In the genomic region with DNA sequence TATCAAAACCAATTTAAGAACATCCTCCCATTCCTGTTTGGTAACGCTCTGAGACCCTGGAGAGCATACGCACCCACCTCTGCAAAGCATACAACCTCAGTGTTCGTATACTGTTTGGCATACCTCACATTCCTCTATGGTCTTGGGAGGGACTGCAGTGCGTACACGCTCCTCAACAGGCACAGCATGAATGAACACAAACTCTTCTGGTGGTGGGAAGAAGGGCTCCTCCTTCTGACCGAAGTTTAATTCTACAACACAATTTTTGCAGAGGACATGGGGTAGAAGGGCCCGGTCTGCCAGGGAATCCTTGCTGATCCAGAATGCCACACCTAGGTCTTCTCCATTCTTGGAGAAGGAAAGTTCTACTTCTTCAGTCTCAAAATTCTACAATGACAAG, we compare ENCODE assay signal across 9 cellular contexts. TPM values are rescaled to one million over a fixed set of nuclear protein-coding genes. Genes with fewer than 3 reads are reported as not detected.
DNase-seq lines count a peak whose midpoint lies in the region; ATAC-seq, FAIRE-seq and TF ChIP-seq lines count a peak whose summit lies in the region.
"Had no signal": no experiment of that assay in that cellular context is flagged by ENCODE, and none has a peak within 500 bp of the region (broad histone marks: within the 10 kb centered on the region; RNA-seq: fewer than 3 reads in every experiment).

No MANE protein-coding gene starts in this region.

- no peak overlapping the region for H3K9ac ChIP-seq in GM12878 (ENCODE audit: control insufficient read depth, insufficient read depth, low read length)

- ATAC-seq in GM12878 (no peak), GM21825 (IDR thresholded peaks at IDR 0.05; ENCODE audit: unreplicated experiment) (no peak)

- TF ChIP-seq CTCF in D721Med (IDR thresholded peaks at IDR 0.05; ENCODE audit: insufficient read depth, missing control alignments) (peak; percentile 14), GM12878 (IDR thresholded peaks at IDR 0.05 in 2 of 3, conservative IDR thresholded peaks at IDR 0.05 in 1 of 3; ENCODE audit: control insufficient read depth in 2 of 3, extremely low read depth in 1 of 3, insufficient read depth in 1 of 3, low read depth in 3 of 3, low read length in 3 of 3) (no peak)

- POLR2A ChIA-PET in GM12878 (lab: Charles Lee): no interaction called here

- DNase-seq in D721Med (ENCODE audit: insufficient read length, low spot score) (no peak), HuH-7 (ENCODE audit: low spot score) (peak; percentile 29), GM12878 (ENCODE audit: low read depth, low spot score) (no peak), lung microvascular endothelial cell (ENCODE audit: low read depth in 2 of 2) (peak; percentile 19 to 31), COLO668 (lab: John Stamatoyannopoulos, UW; ENCODE audit: unreplicated experiment) (no peak)
- no peak for DNase-seq in effector memory CD4-positive, alpha-beta T cell
- DNase-seq: esophagus squamous epithelium had no signal

- SMC1A ChIA-PET in GM12878 (lab: Charles Lee; ENCODE audit: uncharacterized antibody, unreplicated experiment): no interaction called here

- intact Hi-C loops in GM12878 (cut with micrococcal nuclease; ENCODE audit: unreplicated experiment): no loop called here

- H3K27ac ChIP-seq in GM12878 (ENCODE audit: control insufficient read depth, insufficient read depth): no peak overlapping the region
- no peak overlapping the region for H3K27ac ChIP-seq in effector memory CD4-positive, alpha-beta T cell (ENCODE audit: insufficient read depth, low read length, poor library complexity, severe bottlenecking)
- H3K27ac ChIP-seq: esophagus squamous epithelium had no signal

- WGBS in GM12878 (ENCODE audit: insufficient coverage, insufficient replicate concordance, low lambda C conversion rate, missing lambda C conversion rate): 91% methylated on average over 7 of the region's 7 CpGs

- no peak for FAIRE-seq in D721Med (lab: Jason Lieb, UNC)
- no peak for FAIRE-seq in GM12878 (lab: Jason Lieb, UNC)

- no peaks in the 10 kb centered on the region; the same call in 1 of the 2 replicates for H3K4me1 ChIP-seq in GM12878 (ENCODE audit: control insufficient read depth, insufficient read depth, low read length)
- peaks cover 20% of the 10 kb centered on the region for H3K4me1 ChIP-seq in effector memory CD4-positive, alpha-beta T cell (ENCODE audit: control insufficient read depth, insufficient read depth, low read length, poor library complexity, severe bottlenecking)

- no peak overlapping the region for H3K4me3 ChIP-seq in GM12878
- no peak overlapping the region for H3K4me3 ChIP-seq in effector memory CD4-positive, alpha-beta T cell (ENCODE audit: insufficient read depth, low read depth, low read length, poor library complexity, severe bottlenecking)
- H3K4me3 ChIP-seq: esophagus squamous epithelium had no signal

- TF ChIP-seq POLR2A in GM12878 (IDR thresholded peaks at IDR 0.05; ENCODE audit: low read depth, low read length): no peak

- H3K27me3 ChIP-seq in GM12878 (replicated peaks in 1 of 2; ENCODE audit: control insufficient read depth in 2 of 2, insufficient read depth in 2 of 2, low read length in 1 of 2): no peaks in the 10 kb centered on the region
- no peaks in the 10 kb centered on the region for H3K27me3 ChIP-seq in effector memory CD4-positive, alpha-beta T cell (replicated peaks; ENCODE audit: control insufficient read depth, insufficient read depth, low read length, poor library complexity, severe bottlenecking)
- H3K27me3 ChIP-seq: esophagus squamous epithelium had no signal

- no peaks in the 10 kb centered on the region for H3K9me3 ChIP-seq in GM12878 (replicated peaks; ENCODE audit: control insufficient read depth, insufficient read depth, low read length)
- no peaks in the 10 kb centered on the region for H3K9me3 ChIP-seq in effector memory CD4-positive, alpha-beta T cell (ENCODE audit: control insufficient read depth, low read length)
- H3K9me3 ChIP-seq: esophagus squamous epithelium had no signal

- no peak for TF ChIP-seq RAD21 in GM12878 (IDR thresholded peaks at IDR 0.05; ENCODE audit: insufficient read depth, low read depth, low read length)

- no peak for TF ChIP-seq EP300 in GM12878 (IDR thresholded peaks at IDR 0.05; ENCODE audit: borderline replicate concordance in 1 of 2, control insufficient read depth in 1 of 2, low read depth in 2 of 2, low read length in 2 of 2)

- H3K79me2 ChIP-seq in GM12878 (ENCODE audit: control insufficient read depth, insufficient read depth, low read length): peaks cover 59% of the 10 kb centered on the region

- peaks cover 11% of the 10 kb centered on the region for H4K20me1 ChIP-seq in GM12878 (ENCODE audit: control insufficient read depth, insufficient read depth)

- in situ Hi-C loops in GM12878 (cut with MboI): no loop called here

- RAD21 ChIA-PET in GM12878 (lab: Charles Lee; ENCODE audit: unreplicated experiment): no interaction called here

- TSS peak; percentile 58 for BruUV-seq in GM12878 (replicated peaks; lab: Mats Ljungman, UMichigan)

- peaks cover 15 to 68% of the 10 kb centered on the region in 2 experiments for H3K36me3 ChIP-seq in GM12878 (ENCODE audit: control insufficient read depth in 2 of 2, insufficient read depth in 2 of 2, low read length in 1 of 2)
- peaks cover 66% of the 10 kb centered on the region for H3K36me3 ChIP-seq in effector memory CD4-positive, alpha-beta T cell (ENCODE audit: control insufficient read depth, insufficient read depth, low read length)

- no peak overlapping the region for H2AFZ ChIP-seq in GM12878 (ENCODE audit: control insufficient read depth, low read depth, low read length)

- no peak overlapping the region for H3K4me2 ChIP-seq in GM12878 (ENCODE audit: control insufficient read depth, insufficient read depth)

- CTCF ChIA-PET in GM12878 (lab: Yijun Ruan, JAX): interaction anchor here (1.3 to 2.1 kb wide), 2 partner anchors 13 to 64 kb away, joined by 3 to 6 read pairs; no protein-coding TSS in a partner anchor

RNA-seq across cellular contexts. Expression of a gene that starts 5.3 kb away (rescaled TPM):
- total RNA-seq in GM12878 (2013; cell fraction: nucleolus; rRNA removed): 50.6 and 53.9 TPM in 2 replicates
- 6.6 and 8.8 TPM in 2 replicates for total RNA-seq in GM12878 (2014; rRNA removed)
- total RNA-seq in GM12878 (2014; rRNA removed; fragmentation: Illumina TruSeq; extraction: Trizol): 21.1 and 22.7 TPM in 2 replicates
- 47.9 and 50.5 TPM in 2 replicates for total RNA-seq in GM12878 (2021)
- polyA plus RNA-seq in GM12878 (2011; ENCODE audit: low read depth): 27.5 TPM
- 23.7 and 29.8 TPM in 2 replicates for polyA plus RNA-seq in GM12878 (2011; rRNA removed)
- 15.8 and 19.0 TPM in 2 replicates for polyA plus RNA-seq in GM12878 (2011; cell fraction: cytosol; rRNA removed)
- 27.0 and 40.2 TPM in 2 replicates for polyA plus RNA-seq in GM12878 (2011; cell fraction: nucleus; rRNA removed)
- polyA plus RNA-seq in GM12878 (2012): 52.9 and 61.7 TPM in 2 replicates
- polyA plus RNA-seq in GM12878 (2014; fragmentation: Illumina TruSeq; extraction: Trizol): 72.2 and 73.7 TPM in 2 replicates
- 1 to 10 TPM; 1.6 to 7.4 TPM for polyA plus RNA-seq in GM12878 (2014; fragmentation: Nextera tagmentation; extraction: Ambion mirVana)
- 39.9 and 43.9 TPM in 2 replicates for polyA plus RNA-seq in GM12878 (2014; rRNA removed)
- 1 to 10 TPM; 2.6 to 2.7 TPM for polyA plus RNA-seq in GM12878 (2016; fragmentation: Nextera tagmentation; extraction: Ambion mirVana)
- polyA minus RNA-seq in GM12878 (2011; rRNA and poly(A)+ RNA removed): 23.3 and 25.3 TPM in 2 replicates
- polyA minus RNA-seq in GM12878 (2011; cell fraction: cytosol; rRNA and poly(A)+ RNA removed): 10.6 and 13.2 TPM in 2 replicates
- 13.5 and 26.4 TPM in 2 replicates for polyA minus RNA-seq in GM12878 (2011; cell fraction: nucleus; rRNA and poly(A)+ RNA removed)
- 7.0 and 9.7 TPM in 2 replicates for total RNA-seq in lung microvascular endothelial cell

RNA-seq across cellular contexts. Expression of a gene that starts 6.3 kb away (rescaled TPM):
- total RNA-seq in GM12878 (2013; cell fraction: nucleolus; rRNA removed): 37.4 and 54.4 TPM in 2 replicates
- total RNA-seq in GM12878 (2014; rRNA removed) (51.6 and 55.5 TPM in 2 replicates), GM12878 (2014; rRNA removed; fragmentation: Illumina TruSeq; extraction: Trizol) (45.3 and 52.5 TPM in 2 replicates), GM12878 (2021) (40.4 and 42.0 TPM in 2 replicates), lung microvascular endothelial cell (23.4 and 24.6 TPM in 2 replicates)
- polyA plus RNA-seq in GM12878 (2011; ENCODE audit: low read depth): 24.2 TPM
- polyA plus RNA-seq in GM12878 (2011; rRNA removed) (62.9 and 71.2 TPM in 2 replicates), GM12878 (2014; fragmentation: Illumina TruSeq; extraction: Trizol) (53.6 and 62.0 TPM in 2 replicates), GM12878 (2014; fragmentation: Nextera tagmentation; extraction: Ambion mirVana) (10 to 100 TPM; 60.9 to 72.3 TPM), GM12878 (2014; rRNA removed) (47.1 and 47.3 TPM in 2 replicates), GM12878 (2016; fragmentation: Nextera tagmentation; extraction: Ambion mirVana) (10 to 100 TPM; 48.7 to 49.2 TPM)
- polyA plus RNA-seq in GM12878 (2011; cell fraction: cytosol; rRNA removed): 53.8 and 56.3 TPM in 2 replicates
- 39.6 and 50.1 TPM in 2 replicates for polyA plus RNA-seq in GM12878 (2011; cell fraction: nucleus; rRNA removed)
- polyA plus RNA-seq in GM12878 (2012): 42.2 and 55.8 TPM in 2 replicates
- polyA minus RNA-seq in GM12878 (2011; rRNA and poly(A)+ RNA removed): 29.7 and 41.3 TPM in 2 replicates
- polyA minus RNA-seq in GM12878 (2011; cell fraction: cytosol; rRNA and poly(A)+ RNA removed): 15.9 and 18.3 TPM in 2 replicates
- polyA minus RNA-seq in GM12878 (2011; cell fraction: nucleus; rRNA and poly(A)+ RNA removed): 11.4 and 18.6 TPM in 2 replicates

RNA-seq across cellular contexts. Expression of a gene that starts 14.5 kb away (rescaled TPM):
- total RNA-seq in GM12878 (2013; cell fraction: nucleolus; rRNA removed): not detected in 2 replicates
- total RNA-seq in GM12878 (2014; rRNA removed): not detected in 2 replicates
- not detected in 2 replicates for total RNA-seq in GM12878 (2014; rRNA removed; fragmentation: Illumina TruSeq; extraction: Trizol)
- total RNA-seq in GM12878 (2021): not detected in 2 replicates
- polyA plus RNA-seq in GM12878 (2011; ENCODE audit: low read depth): 0.81 TPM
- polyA plus RNA-seq in GM12878 (2011; rRNA removed): not detected in 2 replicates
- 0.10 TPM in 1 of 2 replicates, not detected in the other for polyA plus RNA-seq in GM12878 (2011; cell fraction: cytosol; rRNA removed)
- 0.13 TPM in 1 of 2 replicates, not detected in the other for polyA plus RNA-seq in GM12878 (2011; cell fraction: nucleus; rRNA removed)
- 0.18 and 0.55 TPM in 2 replicates for polyA plus RNA-seq in GM12878 (2012)
- 0.57 TPM in 1 of 2 replicates, not detected in the other for polyA plus RNA-seq in GM12878 (2014; fragmentation: Illumina TruSeq; extraction: Trizol)
- under 1 TPM; 0.27 to 0.42 TPM for polyA plus RNA-seq in GM12878 (2014; fragmentation: Nextera tagmentation; extraction: Ambion mirVana)
- polyA plus RNA-seq in GM12878 (2014; rRNA removed): not detected in 2 replicates
- under 1 TPM; 0.62 to 0.83 TPM for polyA plus RNA-seq in GM12878 (2016; fragmentation: Nextera tagmentation; extraction: Ambion mirVana)
- polyA minus RNA-seq in GM12878 (2011; rRNA and poly(A)+ RNA removed): not detected in 2 replicates
- polyA minus RNA-seq in GM12878 (2011; cell fraction: cytosol; rRNA and poly(A)+ RNA removed): not detected in 2 replicates
- not detected in 2 replicates for polyA minus RNA-seq in GM12878 (2011; cell fraction: nucleus; rRNA and poly(A)+ RNA removed)
- total RNA-seq in lung microvascular endothelial cell: not detected in 2 replicates
- total RNA-seq: esophagus squamous epithelium, mononuclear cell had no signal

RNA-seq across cellular contexts. Expression of a gene that starts 14.8 kb away (rescaled TPM):
- total RNA-seq in GM12878 (2013; cell fraction: nucleolus; rRNA removed): 23.5 and 29.0 TPM in 2 replicates
- 21.7 and 24.3 TPM in 2 replicates for total RNA-seq in GM12878 (2014; rRNA removed)
- total RNA-seq in GM12878 (2014; rRNA removed; fragmentation: Illumina TruSeq; extraction: Trizol): 20.3 and 21.5 TPM in 2 replicates
- total RNA-seq in GM12878 (2021): 22.9 and 28.9 TPM in 2 replicates
- 39.4 TPM for polyA plus RNA-seq in GM12878 (2011; ENCODE audit: low read depth)
- 7.6 and 16.5 TPM in 2 replicates for polyA plus RNA-seq in GM12878 (2011; rRNA removed)
- 41.4 and 49.7 TPM in 2 replicates for polyA plus RNA-seq in GM12878 (2011; cell fraction: cytosol; rRNA removed)
- 49.3 and 67.8 TPM in 2 replicates for polyA plus RNA-seq in GM12878 (2011; cell fraction: nucleus; rRNA removed)
- 24.7 and 26.2 TPM in 2 replicates for polyA plus RNA-seq in GM12878 (2012)
- 10.6 and 17.1 TPM in 2 replicates for polyA plus RNA-seq in GM12878 (2014; fragmentation: Illumina TruSeq; extraction: Trizol)
- 10 to 100 TPM; 12.3 to 34.4 TPM for polyA plus RNA-seq in GM12878 (2014; fragmentation: Nextera tagmentation; extraction: Ambion mirVana)
- 21.9 and 24.2 TPM in 2 replicates for polyA plus RNA-seq in GM12878 (2014; rRNA removed)
- 10 to 100 TPM; 55.7 to 57.9 TPM for polyA plus RNA-seq in GM12878 (2016; fragmentation: Nextera tagmentation; extraction: Ambion mirVana)
- 36.9 and 38.8 TPM in 2 replicates for polyA minus RNA-seq in GM12878 (2011; rRNA and poly(A)+ RNA removed)
- polyA minus RNA-seq in GM12878 (2011; cell fraction: cytosol; rRNA and poly(A)+ RNA removed): 12.4 and 22.4 TPM in 2 replicates
- polyA minus RNA-seq in GM12878 (2011; cell fraction: nucleus; rRNA and poly(A)+ RNA removed): 15.7 and 30.1 TPM in 2 replicates
- 17.7 and 26.4 TPM in 2 replicates for total RNA-seq in lung microvascular endothelial cell

RNA-seq across cellular contexts. Expression of a gene that starts 32.0 kb away (rescaled TPM):
- 9.0 and 10.2 TPM in 2 replicates for total RNA-seq in GM12878 (2013; cell fraction: nucleolus; rRNA removed)
- total RNA-seq in GM12878 (2014; rRNA removed) (7.7 and 8.8 TPM in 2 replicates), GM12878 (2014; rRNA removed; fragmentation: Illumina TruSeq; extraction: Trizol) (4.7 and 4.8 TPM in 2 replicates), GM12878 (2021) (7.1 and 7.4 TPM in 2 replicates), lung microvascular endothelial cell (7.4 and 11.7 TPM in 2 replicates)
- 2.6 TPM for polyA plus RNA-seq in GM12878 (2011; ENCODE audit: low read depth)
- polyA plus RNA-seq in GM12878 (2011; rRNA removed) (4.8 TPM in 2 replicates), GM12878 (2014; fragmentation: Illumina TruSeq; extraction: Trizol) (0.95 and 2.0 TPM in 2 replicates), GM12878 (2014; fragmentation: Nextera tagmentation; extraction: Ambion mirVana) (1 to 10 TPM; 1.4 to 1.9 TPM), GM12878 (2014; rRNA removed) (4.7 and 5.1 TPM in 2 replicates), GM12878 (2016; fragmentation: Nextera tagmentation; extraction: Ambion mirVana) (1 to 10 TPM; 4.6 to 4.7 TPM)
- polyA plus RNA-seq in GM12878 (2011; cell fraction: cytosol; rRNA removed): 6.8 and 7.6 TPM in 2 replicates
- 4.1 and 4.8 TPM in 2 replicates for polyA plus RNA-seq in GM12878 (2011; cell fraction: nucleus; rRNA removed)
- polyA plus RNA-seq in GM12878 (2012): 3.8 and 5.8 TPM in 2 replicates
- 8.2 and 13.2 TPM in 2 replicates for polyA minus RNA-seq in GM12878 (2011; rRNA and poly(A)+ RNA removed)
- 3.1 and 3.2 TPM in 2 replicates for polyA minus RNA-seq in GM12878 (2011; cell fraction: cytosol; rRNA and poly(A)+ RNA removed)
- polyA minus RNA-seq in GM12878 (2011; cell fraction: nucleus; rRNA and poly(A)+ RNA removed): 3.5 and 6.1 TPM in 2 replicates

Comparison
In these comparisons a context has a peak if more than half of its experiments do, and no peak if none do; other contexts are left out.
1. DNase-seq: peak in HuH-7 (single experiment) and lung microvascular endothelial cell (2 of 2); none in D721Med (single experiment), GM12878 (single experiment), effector memory CD4-positive, alpha-beta T cell (0 of 3) and COLO668 (single experiment).